ENCODE assay signal across 9 cellular contexts in genomic region chr11:73473252-73473651, GRCh38.
"Had no signal": no experiment of that assay in that cellular context is flagged by ENCODE, and none has a peak within 500 bp of the region (broad histone marks: within the 10 kb centered on the region; RNA-seq: fewer than 3 reads in every experiment).

No MANE protein-coding gene starts in this region.

- H3K4me3 Mint-ChIP-seq: GM23338, H9, HFFc6 had no signal

- H3K9me3 ChIP-seq: HAP-1 had no signal

- H3K4me3 ChIP-seq: GM23248, GM23338, HAP-1 had no signal

- H3K9ac ChIP-seq: GM23248 had no signal

- H3K27ac ChIP-seq: GM23248 had no signal

- H2AFZ ChIP-seq: GM23248, GM23338 had no signal

- H3K4me1 ChIP-seq: HAP-1 had no signal

- DNase-seq: GM23248, GOT3, H7, H9, HCEC 1CT, HFFc6 had no signal

- H3K36me3 ChIP-seq: HAP-1 had no signal

- H3K4me2 ChIP-seq: GM23338 had no signal

- FAIRE-seq: H54 had no signal

- H3K27ac Mint-ChIP-seq: GM23338, H9, HFFc6 had no signal
